In genomic region chr1:37261129-37261528, GRCh38 we compare ENCODE assay signal across 21 cellular contexts.
DNase-seq lines count a peak whose midpoint lies in the region; ATAC-seq, FAIRE-seq and TF ChIP-seq lines count a peak whose summit lies in the region.
"Had no signal": no experiment of that assay in that cellular context is flagged by ENCODE, and none has a peak within 500 bp of the region (broad histone marks: within the 10 kb centered on the region; RNA-seq: fewer than 3 reads in every experiment).

No MANE protein-coding gene starts in this region.

- H3K23ac ChIP-seq in H1 (ENCODE audit: insufficient read length): no peak overlapping the region

- H2AFZ ChIP-seq in H1 (ENCODE audit: low read length) (no peak overlapping the region), neural progenitor cell (replicated peaks) (no peak overlapping the region)

- TF ChIP-seq CTCF in HEK293 (tag by site-specific recombination; IDR thresholded peaks at IDR 0.05) (no peak), H1 (IDR thresholded peaks at IDR 0.05; ENCODE audit: control extremely low read depth in 1 of 3, insufficient read depth in 1 of 3, low read depth in 1 of 3, low read length in 3 of 3) (no peak), neural progenitor cell (IDR thresholded peaks at IDR 0.05) (no peak), esophagus squamous epithelium (IDR thresholded peaks at IDR 0.05) (no peak)

- H3K27ac ChIP-seq in HEK293 (ENCODE audit: extremely low read depth, low read depth, low read length) (no peak overlapping the region), H1 (ENCODE audit: low read depth, low read length) (no peak overlapping the region), neural progenitor cell (no peak overlapping the region), esophagus squamous epithelium (no peak overlapping the region)
- H3K27ac ChIP-seq: 22Rv1; A549; BLaER1 treated with 17β-estradiol and CSF1 and Interleukin-3, amounts not matched to agents 10 nM and 100 nM; C4-2B had no signal

- peaks cover 19% of the 10 kb centered on the region for H3K27me3 Mint-ChIP-seq in neural progenitor cell (ENCODE audit: insufficient read depth, low read depth)

- H3K9ac ChIP-seq in H1 (replicated peaks in 1 of 4; ENCODE audit: extremely low read depth in 1 of 4, low read depth in 3 of 4, low read length in 3 of 4) (no peak overlapping the region), neural progenitor cell (no peak overlapping the region)
- H3K9ac ChIP-seq: BLaER1 treated with 17β-estradiol and CSF1 and Interleukin-3, amounts not matched to agents 10 nM and 100 nM had no signal

- no peak for TF ChIP-seq EP300 in H1 (IDR thresholded peaks at IDR 0.05; ENCODE audit: borderline replicate concordance in 1 of 2, low read depth in 2 of 2, low read length in 2 of 2)

- TF ChIP-seq RAD21 in H1 (IDR thresholded peaks at IDR 0.05 in 1 of 2, conservative IDR thresholded peaks at IDR 0.05 in 1 of 2; ENCODE audit: low read depth in 2 of 2, low read length in 2 of 2): no peak

- H3K4me1 Mint-ChIP-seq in neural progenitor cell: peaks cover 10% of the 10 kb centered on the region
- H3K4me1 Mint-ChIP-seq: B cell had no signal

- no peak overlapping the region for H3K56ac ChIP-seq in H1 (replicated peaks; ENCODE audit: insufficient read length, low read depth, low read length)

- no peak overlapping the region for H2BK120ac ChIP-seq in H1 (replicated peaks; ENCODE audit: low read depth, low read length)

- no peak overlapping the region for H3K14ac ChIP-seq in H1 (ENCODE audit: insufficient read length)

- intact Hi-C loops in esophagus squamous epithelium (cut with DNase I): no loop called here

- no peak overlapping the region for H3K4me3 ChIP-seq in HEK293 (ENCODE audit: low read depth, low read length)
- H3K4me3 ChIP-seq in H1 (ENCODE audit: extremely low read depth in 1 of 4, insufficient read depth in 2 of 4, low read depth in 3 of 4, low read length in 4 of 4): no peak overlapping the region
- no peak overlapping the region for H3K4me3 ChIP-seq in neural progenitor cell
- no peak overlapping the region for H3K4me3 ChIP-seq in esophagus squamous epithelium
- H3K4me3 ChIP-seq: A549; BLaER1 treated with 17β-estradiol and CSF1 and Interleukin-3, amounts not matched to agents 10 nM and 100 nM had no signal

- 79% methylated on average over 2 of the region's 2 CpGs; no CpG with 5 or more reads in 1 of the 2 experiments for WGBS in H1 (ENCODE audit: extremely low coverage in 1 of 2, insufficient coverage in 1 of 2, insufficient read length in 1 of 2, insufficient replicate concordance in 2 of 2, low coverage in 1 of 2, low lambda C conversion rate in 2 of 2, missing lambda C conversion rate in 1 of 2), 2 experiments
- WGBS in esophagus squamous epithelium, 2 donors: 44 to 60% methylated on average over 2 of the region's 2 CpGs

- H3K4me1 ChIP-seq in HEK293 (ENCODE audit: control insufficient read depth, insufficient read depth, low read length) (no peaks in the 10 kb centered on the region), H1 (replicated peaks in 1 of 4; ENCODE audit: control insufficient read depth in 3 of 4, insufficient read depth in 4 of 4, low read length in 3 of 4) (peaks cover 0 to 18% (median 4%) of the 10 kb centered on the region in 4 experiments; a peak in 5 of 7 replicates), neural progenitor cell (peaks cover 18% of the 10 kb centered on the region), esophagus squamous epithelium (no peaks in the 10 kb centered on the region)
- H3K4me1 ChIP-seq: A549; BLaER1 treated with 17β-estradiol and CSF1 and Interleukin-3, amounts not matched to agents 10 nM and 100 nM; Caco-2 had no signal

- no peak overlapping the region for H2BK20ac ChIP-seq in H1 (ENCODE audit: low read length)

- H3K36me3 ChIP-seq in HEK293 (ENCODE audit: control insufficient read depth in 2 of 2, insufficient read depth in 1 of 2, low read length in 2 of 2) (no peaks in the 10 kb centered on the region), H1 (ENCODE audit: control insufficient read depth in 2 of 4, insufficient read depth in 4 of 4, low read length in 3 of 4) (no peaks in the 10 kb centered on the region), neural progenitor cell (no peaks in the 10 kb centered on the region), esophagus squamous epithelium (no peaks in the 10 kb centered on the region)
- H3K36me3 ChIP-seq: BLaER1 treated with 17β-estradiol and CSF1 and Interleukin-3, amounts not matched to agents 10 nM and 100 nM had no signal

- H3K18ac ChIP-seq in H1 (ENCODE audit: extremely low read depth, low read length): no peak overlapping the region

- H4K5ac ChIP-seq in H1 (ENCODE audit: insufficient read length, low read depth, low read length): no peak overlapping the region

- H3K36me3 Mint-ChIP-seq in neural progenitor cell: no peaks in the 10 kb centered on the region
- H3K36me3 Mint-ChIP-seq: CD8-positive, alpha-beta T cell had no signal

- no peak overlapping the region for H3K4ac ChIP-seq in H1 (replicated peaks; ENCODE audit: insufficient read length, low read depth, low read length)

- H4K20me1 ChIP-seq in H1 (replicated peaks in 1 of 2; ENCODE audit: control insufficient read depth in 1 of 2, insufficient read depth in 2 of 2, low read length in 2 of 2) (no peaks in the 10 kb centered on the region), neural progenitor cell (ENCODE audit: low read depth) (peaks cover 4% of the 10 kb centered on the region)

- no peak overlapping the region for H2BK5ac ChIP-seq in H1 (ENCODE audit: low read depth, low read length)

- H2AK5ac ChIP-seq in H1 (ENCODE audit: low read depth, low read length): no peak overlapping the region

- peaks cover under 1% of the 10 kb centered on the region; the same call in 1 of the 2 replicates for H3K23me2 ChIP-seq in H1 (ENCODE audit: low read depth, low read length)

- H3K4me2 ChIP-seq in H1 (ENCODE audit: insufficient read depth in 1 of 2, low read depth in 2 of 2, low read length in 2 of 2) (no peak overlapping the region), neural progenitor cell (no peak overlapping the region)
- H3K4me2 ChIP-seq: A549; BLaER1 treated with 17β-estradiol and CSF1 and Interleukin-3, amounts not matched to agents 10 nM and 100 nM had no signal

- H4K91ac ChIP-seq in H1 (replicated peaks; ENCODE audit: insufficient read length, low read length): no peak overlapping the region

- H3K27ac Mint-ChIP-seq in neural progenitor cell: no peak overlapping the region
- H3K27ac Mint-ChIP-seq: B cell; CD4-positive, alpha-beta T cell; CD8-positive, alpha-beta T cell had no signal

- H3K79me2 ChIP-seq in H1 (ENCODE audit: control insufficient read depth in 1 of 2, insufficient read depth in 2 of 2, low read length in 2 of 2): no peaks in the 10 kb centered on the region
- H3K79me2 ChIP-seq in neural progenitor cell (ENCODE audit: low read depth): no peaks in the 10 kb centered on the region

- POLR2A ChIA-PET in HEK293 (lab: Yijun Ruan, JAX) (no interaction called here), H1 (lab: Charles Lee; ENCODE audit: partially characterized antibody) (interaction anchor here (0.7 kb wide), 1 partner anchor 44 kb away, joined by 3 read pairs; no protein-coding TSS in a partner anchor)

- no peak for TF ChIP-seq POLR2A in H1 (IDR thresholded peaks at IDR 0.05; ENCODE audit: control extremely low read depth in 1 of 2, low read depth in 2 of 2, low read length in 2 of 2)
- no peak for TF ChIP-seq POLR2A in esophagus squamous epithelium (IDR thresholded peaks at IDR 0.05)

- no peaks in the 10 kb centered on the region for H3K79me1 ChIP-seq in H1 (ENCODE audit: low read depth, low read length)

- DNase-seq in H1 (ENCODE audit: low read depth in 1 of 2, low spot score in 2 of 2) (no peak), neural progenitor cell (ENCODE audit: low spot score) (no peak), esophagus squamous epithelium (lab: John Stamatoyannopoulos, UW) (no peak)
- DNase-seq: AML-193; Caco-2; Calu3; CD4-positive, alpha-beta T cell; CD8-positive, alpha-beta T cell; DMS79 treated with DMSO at 0.1 percent for 48 hours; GF-D8 had no signal

- peak overlapping the region; percentile 17 for H3K4me3 Mint-ChIP-seq in neural progenitor cell
- H3K4me3 Mint-ChIP-seq: B cell; CD4-positive, alpha-beta T cell; CD8-positive, alpha-beta T cell had no signal

- H3K9me3 Mint-ChIP-seq in neural progenitor cell: no peaks in the 10 kb centered on the region
- H3K9me3 Mint-ChIP-seq: CD4-positive, alpha-beta T cell; CD8-positive, alpha-beta T cell had no signal

- no peak for ATAC-seq in HG03442 (IDR thresholded peaks at IDR 0.05; ENCODE audit: unreplicated experiment)
- ATAC-seq: A549; CD8-positive, alpha-beta T cell had no signal

- CTCF ChIA-PET in HEK293 (lab: Yijun Ruan, JAX): no interaction called here
- CTCF ChIA-PET in H1 (lab: Charles Lee; ENCODE audit: partially characterized antibody): interaction anchor here (0.8 to 3.5 kb wide), 5 partner anchors 9 to 663 kb away, joined by 3 to 9 read pairs (median 3); no protein-coding TSS in a partner anchor

- no peak overlapping the region for H2BK15ac ChIP-seq in H1 (ENCODE audit: low read length)

- H3K9me3 ChIP-seq in HEK293 (ENCODE audit: control insufficient read depth, insufficient read depth, low read depth, low read length) (no peaks in the 10 kb centered on the region), H1 (ENCODE audit: insufficient read depth in 2 of 2, low read depth in 1 of 2, low read length in 1 of 2) (no peaks in the 10 kb centered on the region), neural progenitor cell (ENCODE audit: low read depth) (no peaks in the 10 kb centered on the region), esophagus squamous epithelium (no peaks in the 10 kb centered on the region)
- H3K9me3 ChIP-seq: A549, Caco-2 had no signal

- no peak overlapping the region for H2BK12ac ChIP-seq in H1 (ENCODE audit: low read depth, low read length)

- H4K8ac ChIP-seq in H1 (ENCODE audit: extremely low read depth, insufficient read depth, low read length): no peak overlapping the region

- no peak for FAIRE-seq in H1 (lab: Jason Lieb, UNC)
- FAIRE-seq: A549, D721Med, G401.6, GM12891, GM19239 had no signal

- no peaks in the 10 kb centered on the region; a peak in 1 of 7 replicates for H3K27me3 ChIP-seq in H1 (replicated peaks in 1 of 4; ENCODE audit: control insufficient read depth in 3 of 4, extremely low read depth in 1 of 4, insufficient read depth in 3 of 4, low read length in 3 of 4)
- H3K27me3 ChIP-seq in neural progenitor cell: no peaks in the 10 kb centered on the region
- H3K27me3 ChIP-seq in esophagus squamous epithelium: peaks cover 0 to 92% (median 0%) of the 10 kb centered on the region in 4 donors

- H3F3A ChIP-seq in neural progenitor cell (ENCODE audit: low read depth): no peaks in the 10 kb centered on the region

TF ChIP-seq in HEK293, 187 proteins besides CTCF, POLR2A, EP300 and RAD21:
- TF ChIP-seq ZNF768 (tag by site-specific recombination; IDR thresholded peaks at IDR 0.05) (0 out of 2 replicates have a peak, but pooled peaks have one; percentile 54), ZNF292 (tag by site-specific recombination; IDR thresholded peaks at IDR 0.05; ENCODE audit: borderline replicate concordance, low read depth) (no peak)

TF ChIP-seq in H1, 55 proteins besides CTCF, POLR2A, EP300 and RAD21:
- TF ChIP-seq KDM1A (IDR thresholded peaks at IDR 0.05; ENCODE audit: borderline replicate concordance, low read length): peak; percentile 39; the same call in 1 of the 2 replicates
- TF ChIP-seq EZH2 (IDR thresholded peaks at IDR 0.05; ENCODE audit: low read depth, low read length, severe bottlenecking): no peak
